15 cellular contexts compared by ENCODE assay signal in the genomic region with DNA sequence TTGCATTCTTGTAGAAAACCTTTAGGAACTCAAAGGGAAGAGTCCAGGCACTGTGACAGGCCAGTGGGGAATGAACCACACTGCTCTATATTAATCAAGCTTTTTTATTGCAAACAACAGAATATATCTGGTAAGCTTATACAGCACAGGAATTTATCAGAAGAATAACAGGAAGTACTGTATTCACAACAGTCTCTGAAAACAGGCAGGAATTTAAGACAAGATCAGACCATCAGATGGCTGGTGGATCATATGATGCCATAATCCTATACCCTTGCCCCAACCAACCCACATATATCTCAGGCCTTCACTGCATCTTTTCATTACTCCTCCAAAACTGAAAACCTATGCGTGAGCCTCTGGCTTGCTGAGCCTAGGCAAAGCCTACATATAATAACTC. TPM values are rescaled to one million over a fixed set of nuclear protein-coding genes. Genes with fewer than 3 reads are reported as not detected.
DNase-seq lines count a peak whose midpoint lies in the region; ATAC-seq and TF ChIP-seq lines count a peak whose summit lies in the region.
"Had no signal": no experiment of that assay in that cellular context is flagged by ENCODE, and none has a peak within 500 bp of the region (broad histone marks: within the 10 kb centered on the region; RNA-seq: fewer than 3 reads in every experiment).

No MANE protein-coding gene starts in this region.

- no peaks in the 10 kb centered on the region for H3K27me3 Mint-ChIP-seq in activated T-cell treated with anti-CD3 and anti-CD28 coated beads, Interleukin-2, amount 50 U/mL, for 24 hours
- H3K27me3 Mint-ChIP-seq in dendritic cell treated with granulocyte-macrophage colony-stimulating factor and Interleukin-4, amounts not matched to agents 40 ng/mL and 50 ng/mL, for 4 days, result peaks cover 6% of the 10 kb centered on the region

- H3K4me3 Mint-ChIP-seq in activated T-cell treated with anti-CD3 and anti-CD28 coated beads, Interleukin-2, amount 50 U/mL, for 24 hours, result peak overlapping the region; percentile 84
- no peak overlapping the region for H3K4me3 Mint-ChIP-seq in dendritic cell treated with granulocyte-macrophage colony-stimulating factor and Interleukin-4, amounts not matched to agents 40 ng/mL and 50 ng/mL, for 4 days

- H3K9me2 ChIP-seq in SU-DHL-6 (replicated peaks; ENCODE audit: insufficient read depth, low read length), result no peaks in the 10 kb centered on the region

- H3K27ac ChIP-seq in SU-DHL-6 (ENCODE audit: low read depth, low read length) (no peak overlapping the region), osteoblast (ENCODE audit: low read depth, low read length) (no peak overlapping the region)

- H3K36me3 ChIP-seq in SU-DHL-6 (ENCODE audit: low read length) (no peaks in the 10 kb centered on the region), osteoblast (ENCODE audit: insufficient read depth, low read length) (no peaks in the 10 kb centered on the region)
- H3K36me3 ChIP-seq: thyroid gland had no signal

- TF ChIP-seq CTCF in SU-DHL-6 (IDR thresholded peaks at IDR 0.05; ENCODE audit: insufficient read depth, low read length, poor library complexity, severe bottlenecking) (no peak), osteoblast (IDR thresholded peaks at IDR 0.05; ENCODE audit: extremely low read depth, low read depth, low read length) (no peak)

- peaks cover 35% of the 10 kb centered on the region for H3K36me3 Mint-ChIP-seq in activated T-cell treated with anti-CD3 and anti-CD28 coated beads, Interleukin-2, amount 50 U/mL, for 24 hours (ENCODE audit: low read depth)
- peaks cover 6% of the 10 kb centered on the region for H3K36me3 Mint-ChIP-seq in dendritic cell treated with granulocyte-macrophage colony-stimulating factor and Interleukin-4, amounts not matched to agents 40 ng/mL and 50 ng/mL, for 4 days (ENCODE audit: low read depth)

- H3K4me1 Mint-ChIP-seq in activated T-cell treated with anti-CD3 and anti-CD28 coated beads, Interleukin-2, amount 50 U/mL, for 24 hours (ENCODE audit: low read depth), result peaks cover 64% of the 10 kb centered on the region
- H3K4me1 Mint-ChIP-seq in dendritic cell treated with granulocyte-macrophage colony-stimulating factor and Interleukin-4, amounts not matched to agents 40 ng/mL and 50 ng/mL, for 4 days (ENCODE audit: low read depth), result peaks cover 47% of the 10 kb centered on the region

- H3K9me3 ChIP-seq in SU-DHL-6 (ENCODE audit: insufficient read depth, low read length), result no peaks in the 10 kb centered on the region
- no peaks in the 10 kb centered on the region for H3K9me3 ChIP-seq in osteoblast (ENCODE audit: low read depth, low read length)
- H3K9me3 ChIP-seq: thyroid gland had no signal

- H3K4me2 ChIP-seq in SU-DHL-6 (ENCODE audit: low read depth, low read length, poor library complexity, severe bottlenecking) (no peak overlapping the region), osteoblast (ENCODE audit: insufficient read depth, low read length) (no peak overlapping the region)

- H3K27me3 ChIP-seq in SU-DHL-6 (ENCODE audit: low read length), result no peaks in the 10 kb centered on the region
- H3K27me3 ChIP-seq in osteoblast (ENCODE audit: insufficient read depth, low read length), result no peaks in the 10 kb centered on the region
- H3K27me3 ChIP-seq: thyroid gland had no signal

- no peak for DNase-seq in activated T-cell treated with anti-CD3 and anti-CD28 coated beads, Interleukin-2, amount 50 U/mL, for 24 hours
- DNase-seq in activated T-cell treated with anti-CD3 and anti-CD28 coated beads for 4 hours (no peak), osteoblast (ENCODE audit: insufficient read length, low spot score, missing footprints) (peak; percentile 66), NCI-H82 (lab: John Stamatoyannopoulos, UW) (no peak), GF-D8 (lab: John Stamatoyannopoulos, UW) (no peak)
- DNase-seq: DMS 273 treated with DMSO at 0.1 percent for 48 hours, foreskin fibroblast, HCEC 1CT, mesenchymal stem cell, NCI-H1930, NCI-H748 treated with DMSO at 0.1 percent for 48 hours, thyroid gland had no signal

- no peak overlapping the region for H3K9ac ChIP-seq in SU-DHL-6 (ENCODE audit: low read length)

- intact Hi-C loops in dendritic cell treated with granulocyte-macrophage colony-stimulating factor and Interleukin-4, amounts not matched to agents 40 ng/mL and 50 ng/mL, for 4 days (cut with micrococcal nuclease), result no loop called here

- no peak for ATAC-seq in GM21825 (IDR thresholded peaks at IDR 0.05; ENCODE audit: unreplicated experiment)

- H3K9me3 Mint-ChIP-seq in activated T-cell treated with anti-CD3 and anti-CD28 coated beads, Interleukin-2, amount 50 U/mL, for 24 hours, result no peaks in the 10 kb centered on the region
- H3K9me3 Mint-ChIP-seq in dendritic cell treated with granulocyte-macrophage colony-stimulating factor and Interleukin-4, amounts not matched to agents 40 ng/mL and 50 ng/mL, for 4 days, result no peaks in the 10 kb centered on the region

- H3K79me2 ChIP-seq in SU-DHL-6 (ENCODE audit: insufficient read depth, low read length) (peaks cover 17% of the 10 kb centered on the region), osteoblast (ENCODE audit: insufficient read depth, low read length) (peaks cover 14% of the 10 kb centered on the region)

- H2AFZ ChIP-seq in SU-DHL-6 (ENCODE audit: low read depth, low read length, severe bottlenecking) (peak overlapping the region; percentile 79), osteoblast (ENCODE audit: low read length) (peak overlapping the region; percentile 24)

- H3K27ac Mint-ChIP-seq in activated T-cell treated with anti-CD3 and anti-CD28 coated beads, Interleukin-2, amount 50 U/mL, for 24 hours, result peak overlapping the region; percentile 95
- H3K27ac Mint-ChIP-seq in dendritic cell treated with granulocyte-macrophage colony-stimulating factor and Interleukin-4, amounts not matched to agents 40 ng/mL and 50 ng/mL, for 4 days, result peak overlapping the region; percentile 74

- H3F3A ChIP-seq in SU-DHL-6 (ENCODE audit: insufficient read depth), result peaks cover 5% of the 10 kb centered on the region

- H3K4me3 ChIP-seq in SU-DHL-6 (ENCODE audit: insufficient read depth, low read length, poor library complexity, severe bottlenecking) (no peak overlapping the region), osteoblast (ENCODE audit: insufficient read depth, low read length) (no peak overlapping the region)
- H3K4me3 ChIP-seq: thyroid gland had no signal

- peaks cover 18% of the 10 kb centered on the region for H3K4me1 ChIP-seq in osteoblast (ENCODE audit: insufficient read depth, low read length)

- no peaks in the 10 kb centered on the region for H4K20me1 ChIP-seq in SU-DHL-6 (ENCODE audit: low read depth, low read length)
- no peaks in the 10 kb centered on the region for H4K20me1 ChIP-seq in osteoblast (ENCODE audit: insufficient read depth, low read length)

RNA-seq across cellular contexts. Expression of gene HTATIP2, which starts 1.0 kb away (rescaled TPM):
- 24.2 and 46.3 TPM in 2 replicates for total RNA-seq in osteoblast

RNA-seq across cellular contexts. Expression of gene PRMT3, which starts 25.0 kb away (rescaled TPM):
- total RNA-seq in osteoblast, result 20.3 and 20.6 TPM in 2 replicates
